9 cellular contexts compared by ENCODE assay signal in genomic region chr2:241561811-241562210, GRCh38. TPM values are rescaled to one million over a fixed set of nuclear protein-coding genes. Genes with fewer than 3 reads are reported as not detected.
DNase-seq lines count a peak whose midpoint lies in the region; ATAC-seq and TF ChIP-seq lines count a peak whose summit lies in the region.
"Had no signal": no experiment of that assay in that cellular context is flagged by ENCODE, and none has a peak within 500 bp of the region (broad histone marks: within the 10 kb centered on the region; RNA-seq: fewer than 3 reads in every experiment).

No MANE protein-coding gene starts in this region.

- H3K9me3 Mint-ChIP-seq in mesothelial cell of epicardium = peaks cover 7% of the 10 kb centered on the region
- H3K9me3 Mint-ChIP-seq in progenitor cell of endocrine pancreas (ENCODE audit: low read depth) = peaks cover 11% of the 10 kb centered on the region

- POLR2A ChIA-PET in Panc1 (lab: Charles Lee) = no interaction called here

- no peak overlapping the region for H3K27ac ChIP-seq in Panc1 (ENCODE audit: low read length)
- peak overlapping the region; percentile 30 to 79 for H3K27ac ChIP-seq in esophagus (ENCODE audit: low read depth in 2 of 2, low read length in 1 of 2)
- no peak overlapping the region for H3K27ac ChIP-seq in WERI-Rb-1

- peak overlapping the region; percentile 38 for H3K4me3 Mint-ChIP-seq in mesothelial cell of epicardium
- H3K4me3 Mint-ChIP-seq in progenitor cell of endocrine pancreas (ENCODE audit: low read depth) = no peak overlapping the region
- H3K4me3 Mint-ChIP-seq: B cell had no signal

- H3K4me1 Mint-ChIP-seq in mesothelial cell of epicardium = peaks cover 46% of the 10 kb centered on the region
- H3K4me1 Mint-ChIP-seq in progenitor cell of endocrine pancreas (ENCODE audit: low read depth) = peaks cover 4% of the 10 kb centered on the region

- H3K4me3 ChIP-seq in Panc1 (ENCODE audit: low read depth in 2 of 2, low read length in 2 of 2) = no peak overlapping the region
- peak overlapping the region; percentile 11 to 46 for H3K4me3 ChIP-seq in esophagus (ENCODE audit: low read depth in 1 of 2, low read length in 2 of 2)
- H3K4me3 ChIP-seq in WERI-Rb-1 (ENCODE audit: low read depth, low read length) = no peak overlapping the region

- H3K27me3 Mint-ChIP-seq in mesothelial cell of epicardium (ENCODE audit: low read depth) (peaks cover 7% of the 10 kb centered on the region), progenitor cell of endocrine pancreas (peaks cover 15% of the 10 kb centered on the region)

- H3K36me3 ChIP-seq in Panc1 (ENCODE audit: control insufficient read depth, insufficient read depth, low read length) = no peaks in the 10 kb centered on the region; the same call in 1 of the 2 replicates
- peaks cover 0 to 14% of the 10 kb centered on the region in 2 donors for H3K36me3 ChIP-seq in esophagus (ENCODE audit: control insufficient read depth in 2 of 2, insufficient read depth in 2 of 2, low read length in 1 of 2)
- H3K36me3 ChIP-seq in WERI-Rb-1 = peaks cover 13% of the 10 kb centered on the region

- H3K27me3 ChIP-seq in Panc1 (ENCODE audit: control insufficient read depth, insufficient read depth, low read length) (no peaks in the 10 kb centered on the region), esophagus (ENCODE audit: control insufficient read depth in 1 of 2, insufficient read depth in 2 of 2, low read length in 2 of 2) (no peaks in the 10 kb centered on the region), WERI-Rb-1 (ENCODE audit: insufficient read depth, low read depth, severe bottlenecking) (no peaks in the 10 kb centered on the region)

- no peaks in the 10 kb centered on the region for H3K9me3 ChIP-seq in Panc1 (ENCODE audit: control insufficient read depth, insufficient read depth, low read depth, low read length)
- no peaks in the 10 kb centered on the region for H3K9me3 ChIP-seq in esophagus (ENCODE audit: control insufficient read depth in 2 of 2, insufficient read depth in 1 of 2, low read depth in 1 of 2, low read length in 1 of 2)
- H3K9me3 ChIP-seq in WERI-Rb-1 (ENCODE audit: severe bottlenecking) = no peaks in the 10 kb centered on the region

- H3K4me1 ChIP-seq in Panc1 (ENCODE audit: control insufficient read depth, insufficient read depth, low read length) (peaks cover 45% of the 10 kb centered on the region), esophagus (ENCODE audit: control insufficient read depth in 2 of 2, insufficient read depth in 2 of 2, low read length in 1 of 2) (peaks cover 11 to 41% of the 10 kb centered on the region in 2 donors)

- ATAC-seq in Panc1 = 0 out of 2 replicates have a peak, but pooled peaks have one; percentile 12
- no peak for ATAC-seq in GM18861 (IDR thresholded peaks at IDR 0.05; ENCODE audit: unreplicated experiment)

- DNase-seq in A172 (ENCODE audit: low spot score) (peak; percentile 50), Panc1 (ENCODE audit: low read depth, low spot score) (no peak), mesothelial cell of epicardium (ENCODE audit: low spot score in 2 of 2, unreplicated experiment in 2 of 2) (peak in 1 of 2 experiments; percentile 73), progenitor cell of endocrine pancreas (ENCODE audit: low spot score, unreplicated experiment) (no peak), NCI-H2107 treated with DMSO at 0.1 percent for 48 hours (lab: John Stamatoyannopoulos, UW; ENCODE audit: unreplicated experiment) (no peak), WERI-Rb-1 (no peak)

- H3K36me3 Mint-ChIP-seq in mesothelial cell of epicardium (peaks cover 4% of the 10 kb centered on the region), progenitor cell of endocrine pancreas (ENCODE audit: insufficient read depth) (peaks cover 3% of the 10 kb centered on the region)

- H3K27ac Mint-ChIP-seq in mesothelial cell of epicardium = peak overlapping the region; percentile 84
- no peak overlapping the region for H3K27ac Mint-ChIP-seq in progenitor cell of endocrine pancreas
- H3K27ac Mint-ChIP-seq: B cell had no signal

- intact Hi-C loops in Panc1 (cut with micrococcal nuclease; ENCODE audit: unreplicated experiment) = no loop called here

- CTCF ChIA-PET in Panc1 (lab: Charles Lee) = interaction anchor here (0.7 kb wide), 1 partner anchor 11 kb away, joined by 3 read pairs; no protein-coding TSS in a partner anchor

- WGBS in esophagus, 2 donors = 25 to 36% methylated on average over 15 to 18 of the region's 18 CpGs

- TF ChIP-seq CTCF in Panc1 (IDR thresholded peaks at IDR 0.05) = no peak
- no peak for TF ChIP-seq CTCF in mesothelial cell of epicardium (IDR thresholded peaks at IDR 0.05; ENCODE audit: unreplicated experiment)
- TF ChIP-seq CTCF in progenitor cell of endocrine pancreas (IDR thresholded peaks at IDR 0.05; ENCODE audit: unreplicated experiment) = no peak
- TF ChIP-seq CTCF in WERI-Rb-1 (IDR thresholded peaks at IDR 0.05; ENCODE audit: low read depth, low read length) = no peak

- in situ Hi-C loops in Panc1 (cut with HindIII; ENCODE audit: low pct_unique_long_range_greater_than_20kb, low sequenced_read_pairs) = no loop called here

- BruUV-seq in Panc1 (replicated peaks; lab: Mats Ljungman, UMichigan) = no TSS peak

RNA-seq across cellular contexts. Expression of gene BOK, which starts 3.3 kb away (rescaled TPM):
- 0.07 and 0.60 TPM in 2 replicates for total RNA-seq in A172 (2014; rRNA removed; shearing (Covaris generic))
- total RNA-seq in Panc1 (2021; ENCODE audit: unreplicated experiment) (39.1 TPM), mesothelial cell of epicardium (33.0 to 37.2 TPM (median 36.0 TPM) in 3 replicates), progenitor cell of endocrine pancreas (8.0 and 10.2 TPM in 2 replicates)
- polyA plus RNA-seq in Panc1 (2012; ENCODE audit: insufficient read length) = 77.4 TPM
- 10 to 100 TPM; 29.8 to 38.7 TPM for polyA plus RNA-seq in esophagus

RNA-seq across cellular contexts. Expression of gene STK25, which starts 53.4 kb away (rescaled TPM):
- 201 and 202 TPM in 2 replicates for total RNA-seq in A172 (2014; rRNA removed; shearing (Covaris generic))
- total RNA-seq in Panc1 (2021; ENCODE audit: unreplicated experiment) = 195 TPM
- 232 TPM for polyA plus RNA-seq in Panc1 (2012; ENCODE audit: insufficient read length)
- 100 to 1,000 TPM; 116 to 132 TPM for polyA plus RNA-seq in esophagus
- 183 to 193 TPM (median 192 TPM) in 3 replicates for total RNA-seq in mesothelial cell of epicardium
- total RNA-seq in progenitor cell of endocrine pancreas = 217 and 226 TPM in 2 replicates

Comparison
In these comparisons a context has a peak if more than half of its experiments do, and no peak if none do; other contexts are left out.
1. H3K27ac ChIP-seq: peak in esophagus (2 of 2); none in Panc1 (single experiment) and WERI-Rb-1 (single experiment).
2. H3K4me3 ChIP-seq: peak in esophagus (2 of 2); none in Panc1 (0 of 2) and WERI-Rb-1 (single experiment).